In genomic region chr19:56566904-56567273, GRCh38 we compare ENCODE assay signal across 8 cellular contexts. TPM values are rescaled to one million over a fixed set of nuclear protein-coding genes. Genes with fewer than 3 reads are reported as not detected.
DNase-seq lines count a peak whose midpoint lies in the region; ATAC-seq and TF ChIP-seq lines count a peak whose summit lies in the region.

No MANE protein-coding gene starts in this region.

- TF ChIP-seq POLR2A in breast epithelium (IDR thresholded peaks at IDR 0.05), result no peak

- in situ Hi-C loops in SK-MEL-5 (cut with HindIII; ENCODE audit: low pct_unique_long_range_greater_than_20kb, low sequenced_read_pairs), result no loop called here

- peak overlapping the region; percentile 98 for H3K4me3 ChIP-seq in AG04450 (ENCODE audit: low read depth, low read length)
- H3K4me3 ChIP-seq in breast epithelium, result peak overlapping the region; percentile 82 to 96 (median 90)

- DNase-seq in AG04450 (ENCODE audit: low read depth, low spot score) (no peak), SK-MEL-5 (ENCODE audit: low read depth, low spot score) (peak; percentile 46), breast epithelium (ENCODE audit: low spot score in 2 of 2) (peak; percentile 20 to 52), left colon (peak; percentile 45 to 63), UCSD-AML1 (lab: John Stamatoyannopoulos, UW; ENCODE audit: unreplicated experiment) (no peak)
- DNase-seq in stimulated activated CD4-positive, alpha-beta T cell treated with anti-CD3 and anti-CD28 coated beads, Interleukin-1b, Interleukin-23, amount 100 ng/mL, for 48 hours, result peak; percentile 32

- TF ChIP-seq CTCF in AG04450 (IDR thresholded peaks at IDR 0.05; ENCODE audit: low read depth, low read length) (no peak), breast epithelium (IDR thresholded peaks at IDR 0.05) (no peak)

- peaks cover 8% of the 10 kb centered on the region for H3K36me3 ChIP-seq in breast epithelium

- H3K4me1 ChIP-seq in breast epithelium, result no peaks in the 10 kb centered on the region

- ATAC-seq in GM18868 (IDR thresholded peaks at IDR 0.05; ENCODE audit: unreplicated experiment) (peak; percentile 29), HG03135 (IDR thresholded peaks at IDR 0.05; ENCODE audit: unreplicated experiment) (peak; percentile 33), left colon (peak; percentile 55)

- H3K27ac ChIP-seq in AG04450 (ENCODE audit: low read depth, low read length), result peak overlapping the region; percentile 2
- H3K27ac ChIP-seq in breast epithelium, result peak overlapping the region; percentile 74 to 87

- H3K9me3 ChIP-seq in AG04450 (ENCODE audit: control insufficient read depth, insufficient read depth, low read length) (peaks cover 56% of the 10 kb centered on the region), breast epithelium (peaks cover 74 to 75% of the 10 kb centered on the region in 2 donors)

- H3K27me3 ChIP-seq in AG04450 (ENCODE audit: control insufficient read depth, insufficient read depth, low read length), result no peaks in the 10 kb centered on the region
- H3K27me3 ChIP-seq in breast epithelium, result no peaks in the 10 kb centered on the region

- intact Hi-C loops in breast epithelium (cut with DNase I; ENCODE audit: low total_unique reads) (no loop called here), left colon (cut with DNase I, micrococcal nuclease) (no loop called here)

- POLR2A ChIA-PET in AG04450 (lab: Yijun Ruan, JAX), result no interaction called here

- CTCF ChIA-PET in AG04450 (lab: Charles Lee), result no interaction called here

RNA-seq across cellular contexts. Expression of gene ZNF470, which starts 0.4 kb away (rescaled TPM):
- 3.3 and 3.8 TPM in 2 replicates for polyA plus RNA-seq in AG04450 (2011; rRNA removed)
- 1.8 and 2.9 TPM in 2 replicates for polyA minus RNA-seq in AG04450 (2011; rRNA and poly(A)+ RNA removed)
- 3.4 and 4.4 TPM in 2 replicates for total RNA-seq in SK-MEL-5 (2014; rRNA removed; shearing (Covaris generic))
- polyA plus RNA-seq in SK-MEL-5 (2015; cell fraction: cytosol; rRNA removed), result 1.6 and 3.3 TPM in 2 replicates
- 4.5 and 7.0 TPM in 2 replicates for polyA plus RNA-seq in SK-MEL-5 (2015; cell fraction: nucleus; rRNA removed)
- 1 to 10 TPM; 2.9 to 4.1 (median 3.4) TPM for total RNA-seq in breast epithelium
- total RNA-seq in left colon, result 1 to 10 TPM; 1.3 to 2.5 TPM

RNA-seq across cellular contexts. Expression of gene ZFP28, which starts 28.1 kb away (rescaled TPM):
- 5.0 and 6.5 TPM in 2 replicates for polyA plus RNA-seq in AG04450 (2011; rRNA removed)
- polyA minus RNA-seq in AG04450 (2011; rRNA and poly(A)+ RNA removed), result 4.9 and 6.3 TPM in 2 replicates
- 2.7 and 2.8 TPM in 2 replicates for total RNA-seq in SK-MEL-5 (2014; rRNA removed; shearing (Covaris generic))
- polyA plus RNA-seq in SK-MEL-5 (2015; cell fraction: cytosol; rRNA removed), result 1.3 and 4.1 TPM in 2 replicates
- polyA plus RNA-seq in SK-MEL-5 (2015; cell fraction: nucleus; rRNA removed), result 6.8 and 11.5 TPM in 2 replicates
- total RNA-seq in breast epithelium, result 10 to 100 TPM; 12.3 to 13.0 (median 12.5) TPM
- 1 to 10 TPM in 1 of 2 donors, under 1 TPM in 1; 0.98 to 2.0 TPM for total RNA-seq in left colon

RNA-seq across cellular contexts. Expression of gene ZNF71, which starts 28.2 kb away (rescaled TPM):
- polyA plus RNA-seq in AG04450 (2011; rRNA removed), result 4.7 and 6.4 TPM in 2 replicates
- 6.8 and 8.3 TPM in 2 replicates for polyA minus RNA-seq in AG04450 (2011; rRNA and poly(A)+ RNA removed)
- total RNA-seq in SK-MEL-5 (2014; rRNA removed; shearing (Covaris generic)), result 5.8 and 8.8 TPM in 2 replicates
- polyA plus RNA-seq in SK-MEL-5 (2015; cell fraction: cytosol; rRNA removed), result 5.5 and 6.2 TPM in 2 replicates
- polyA plus RNA-seq in SK-MEL-5 (2015; cell fraction: nucleus; rRNA removed), result 3.5 and 4.1 TPM in 2 replicates
- total RNA-seq in breast epithelium (1 to 10 TPM; 5.4 to 9.8 (median 8.9) TPM), left colon (1 to 10 TPM; 2.1 to 3.8 TPM)

RNA-seq across cellular contexts. Expression of gene ZNF471, which starts 59.2 kb away (rescaled TPM):
- 4.4 and 5.6 TPM in 2 replicates for polyA plus RNA-seq in AG04450 (2011; rRNA removed)
- polyA minus RNA-seq in AG04450 (2011; rRNA and poly(A)+ RNA removed), result 2.4 and 4.3 TPM in 2 replicates
- total RNA-seq in SK-MEL-5 (2014; rRNA removed; shearing (Covaris generic)), result 0.88 and 1.0 TPM in 2 replicates
- 0.63 and 0.69 TPM in 2 replicates for polyA plus RNA-seq in SK-MEL-5 (2015; cell fraction: cytosol; rRNA removed)
- polyA plus RNA-seq in SK-MEL-5 (2015; cell fraction: nucleus; rRNA removed), result 3.7 and 8.9 TPM in 2 replicates
- total RNA-seq in breast epithelium (10 to 100 TPM in 1 of 3 donors, 1 to 10 TPM in 2; 5.9 to 12.0 (median 8.2) TPM), left colon (1 to 10 TPM; 2.6 to 4.4 TPM)

Comparison
In these comparisons a context has a peak if more than half of its experiments do, and no peak if none do; other contexts are left out.
1. DNase-seq: peak in SK-MEL-5 (single experiment), breast epithelium (2 of 2), left colon (2 of 2) and stimulated activated CD4-positive, alpha-beta T cell treated with anti-CD3 and anti-CD28 coated beads, Interleukin-1b, Interleukin-23, amount 100 ng/mL, for 48 hours (single experiment); none in AG04450 (single experiment) and UCSD-AML1 (single experiment).
2. Peak in every context shown above with its lines, with median percentiles within 50 percentile points of each other: ATAC-seq.